36 cellular contexts compared by ENCODE assay signal in genomic region chr3:79866162-79866561, GRCh38.
"Had no signal": no experiment of that assay in that cellular context is flagged by ENCODE, and none has a peak within 500 bp of the region (broad histone marks: within the 10 kb centered on the region; RNA-seq: fewer than 3 reads in every experiment).

No MANE protein-coding gene starts in this region.

- DNase-seq: Karpas-422, Kasumi-1, MG63, MM.1S, MV-4-11, NCI-H1048, NCI-H1092, NCI-H1092 treated with DMSO at 0.1 percent for 48 hours, NCI-H1105, NCI-H1105 treated with DMSO at 0.1 percent for 48 hours, NCI-H1417, NCI-H1417 treated with DMSO at 0.1 percent for 48 hours, NCI-H1436, NCI-H1436 treated with DMSO at 0.1 percent for 48 hours, NCI-H146, NCI-H1694, NCI-H1694 treated with DMSO at 0.1 percent for 48 hours, NCI-H187, NCI-H187 treated with DMSO at 0.1 percent for 48 hours, NCI-H1930, NCI-H2029, NCI-H2029 treated with DMSO at 0.1 percent for 48 hours, NCI-H2081, NCI-H2081 treated with DMSO at 0.1 percent for 48 hours, NCI-H2107, NCI-H2171, NCI-H2171 treated with DMSO at 0.1 percent for 48 hours, NCI-H2227 treated with DMSO at 0.1 percent for 48 hours, NCI-H226, NCI-H345, NCI-H446, NCI-H446 treated with DMSO at 0.1 percent for 48 hours, NCI-H510A, NCI-H510A treated with DMSO at 0.1 percent for 48 hours, NCI-H524, NCI-H524 treated with DMSO at 0.1 percent for 48 hours had no signal

- H3K4me3 ChIP-seq: MG63 had no signal
